ENCODE assay signal across 11 cellular contexts in genomic region chr7:131238260-131238940, GRCh38.
DNase-seq lines count a peak whose midpoint lies in the region; ATAC-seq, FAIRE-seq and TF ChIP-seq lines count a peak whose summit lies in the region.
"Had no signal": no experiment of that assay in that cellular context is flagged by ENCODE, and none has a peak within 500 bp of the region (broad histone marks: within the 10 kb centered on the region; RNA-seq: fewer than 3 reads in every experiment).

No MANE protein-coding gene starts in this region.

- no peaks in the 10 kb centered on the region for H3K79me2 ChIP-seq in PC-9 (ENCODE audit: low read depth)
- H3K79me2 ChIP-seq in endothelial cell of umbilical vein (ENCODE audit: control insufficient read depth, insufficient read depth, low read length): no peaks in the 10 kb centered on the region

- no TSS peak for BruUV-seq in PC-9 (replicated peaks; lab: Mats Ljungman, UMichigan)
- BruUV-seq in endothelial cell of umbilical vein (replicated peaks; lab: Mats Ljungman, UMichigan): no TSS peak

- no peaks in the 10 kb centered on the region for H3K9me3 ChIP-seq in PC-9 (ENCODE audit: insufficient read depth, low read depth)
- H3K9me3 ChIP-seq in endothelial cell of umbilical vein (replicated peaks; ENCODE audit: control insufficient read depth, insufficient read depth, low read length): no peaks in the 10 kb centered on the region
- H3K9me3 ChIP-seq in neutrophil: no peaks in the 10 kb centered on the region
- H3K9me3 ChIP-seq: gastroesophageal sphincter had no signal

- POLR2A ChIA-PET in PC-9 (lab: Charles Lee; ENCODE audit: unreplicated experiment): interaction anchor here (0.6 kb wide), 1 partner anchor 129 kb away, joined by 4 read pairs; no protein-coding TSS in a partner anchor
- POLR2A ChIA-PET in endothelial cell of umbilical vein (lab: Charles Lee): no interaction called here

- peak overlapping the region; percentile 70 for H3K27ac ChIP-seq in PC-9
- peak overlapping the region; percentile 75 for H3K27ac ChIP-seq in endothelial cell of umbilical vein (ENCODE audit: insufficient read depth, low read depth, low read length)
- H3K27ac ChIP-seq in neutrophil: peak overlapping the region; percentile 63
- H3K27ac ChIP-seq: gastroesophageal sphincter had no signal

- peak; percentile 88 for FAIRE-seq in endothelial cell of umbilical vein (lab: Jason Lieb, UNC)

- H3K9me2 ChIP-seq in PC-9 (ENCODE audit: insufficient read depth): no peaks in the 10 kb centered on the region

- H3K27ac Mint-ChIP-seq in nephron progenitor cell: no peak overlapping the region
- H3K27ac Mint-ChIP-seq: nephron had no signal

- H2AFZ ChIP-seq in PC-9: no peak overlapping the region
- peak overlapping the region; percentile 30 for H2AFZ ChIP-seq in endothelial cell of umbilical vein (ENCODE audit: low read depth, low read length)

- no peaks in the 10 kb centered on the region for H3K4me1 Mint-ChIP-seq in nephron progenitor cell

- intact Hi-C loops in PC-9 (cut with micrococcal nuclease; ENCODE audit: unreplicated experiment): loop anchor here (5.0 kb wide), 1 partner anchor 51 kb away; no protein-coding TSS in a partner anchor
- intact Hi-C loops in endothelial cell of umbilical vein (cut with micrococcal nuclease): loop anchor here (2.0 kb wide), 1 partner anchor 88 kb away; the partner anchor contains the start of gene MKLN1

- no peaks in the 10 kb centered on the region for H4K20me1 ChIP-seq in PC-9 (ENCODE audit: insufficient read depth)
- H4K20me1 ChIP-seq in endothelial cell of umbilical vein (replicated peaks; ENCODE audit: control insufficient read depth, extremely low read depth, insufficient read depth, low read length): no peaks in the 10 kb centered on the region

- dilution Hi-C loops in endothelial cell of umbilical vein (cut with MboI; ENCODE audit: extremely low pct_ligation_motif_present, low sequenced_read_pairs): no loop called here

- H3K4me3 Mint-ChIP-seq in nephron progenitor cell: no peak overlapping the region
- H3K4me3 Mint-ChIP-seq: nephron had no signal

- H3K27me3 Mint-ChIP-seq in nephron progenitor cell (ENCODE audit: low read depth, poor library complexity): peaks cover 5% of the 10 kb centered on the region

- H3K4me2 ChIP-seq in PC-9: peak overlapping the region; percentile 28
- H3K4me2 ChIP-seq in endothelial cell of umbilical vein (ENCODE audit: insufficient read depth, low read length): peak overlapping the region; percentile 58

- no peaks in the 10 kb centered on the region for H3K9me1 ChIP-seq in endothelial cell of umbilical vein (replicated peaks; ENCODE audit: control insufficient read depth, extremely low read depth, insufficient read depth, low read length)

- H3K27me3 ChIP-seq in PC-9 (ENCODE audit: insufficient read depth, low read depth): no peaks in the 10 kb centered on the region
- H3K27me3 ChIP-seq in endothelial cell of umbilical vein (ENCODE audit: control insufficient read depth in 2 of 2, insufficient read depth in 2 of 2, low read length in 2 of 2): no peaks in the 10 kb centered on the region
- H3K27me3 ChIP-seq in neutrophil: no peaks in the 10 kb centered on the region
- H3K27me3 ChIP-seq: gastroesophageal sphincter had no signal

- no peaks in the 10 kb centered on the region for H3K9me3 Mint-ChIP-seq in nephron progenitor cell
- H3K9me3 Mint-ChIP-seq: nephron had no signal

- CTCF ChIA-PET in PC-9 (lab: Charles Lee): no interaction called here
- CTCF ChIA-PET in endothelial cell of umbilical vein (lab: Charles Lee): interaction anchor here (0.6 to 1.3 kb wide), 2 partner anchors 15 to 17 kb away, joined by 3 read pairs; no protein-coding TSS in a partner anchor

- DNase-seq in ELR (ENCODE audit: low read depth): peak; percentile 93
- DNase-seq in PC-9: peak in 1 of 2 experiments; percentile 92
- DNase-seq in endothelial cell of umbilical vein (ENCODE audit: low read depth, low spot score): peak; percentile 65
- no peak for DNase-seq in NCI-H1048 (lab: John Stamatoyannopoulos, UW)
- DNase-seq in pons (ENCODE audit: low spot score): no peak
- DNase-seq in nephron progenitor cell: no peak
- DNase-seq: activated gamma-delta T cell had no signal

- ATAC-seq in HG03039 (IDR thresholded peaks at IDR 0.05; ENCODE audit: unreplicated experiment): no peak
- ATAC-seq: gastroesophageal sphincter had no signal

- H3K4me3 ChIP-seq in PC-9 (no peak overlapping the region), endothelial cell of umbilical vein (replicated peaks in 1 of 3; ENCODE audit: insufficient read depth in 1 of 3, low read depth in 1 of 3, low read length in 3 of 3) (no peak overlapping the region), neutrophil (ENCODE audit: low read depth in 1 of 2, low read length in 1 of 2) (no peak overlapping the region)
- H3K4me3 ChIP-seq: gastroesophageal sphincter had no signal

- TF ChIP-seq POLR2A in endothelial cell of umbilical vein (IDR thresholded peaks at IDR 0.05; ENCODE audit: low read depth, low read length): no peak

- H3K36me3 ChIP-seq in PC-9 (ENCODE audit: low read depth) (no peaks in the 10 kb centered on the region), endothelial cell of umbilical vein (ENCODE audit: control insufficient read depth in 2 of 2, extremely low read depth in 1 of 2, insufficient read depth in 2 of 2, low read length in 2 of 2) (no peaks in the 10 kb centered on the region), neutrophil (no peaks in the 10 kb centered on the region)
- H3K36me3 ChIP-seq: gastroesophageal sphincter had no signal

- peaks cover 16% of the 10 kb centered on the region for H3F3A ChIP-seq in PC-9 (ENCODE audit: insufficient read depth, low read depth)

- no peak overlapping the region for H3K9ac ChIP-seq in endothelial cell of umbilical vein (replicated peaks; ENCODE audit: extremely low read depth, insufficient read depth, low read length)

- TF ChIP-seq CTCF in PC-9 (conservative IDR thresholded peaks at IDR 0.05): no peak
- TF ChIP-seq CTCF in endothelial cell of umbilical vein (IDR thresholded peaks at IDR 0.05; ENCODE audit: extremely low read depth in 1 of 2, insufficient read depth in 1 of 2, low read depth in 1 of 2, low read length in 2 of 2): no peak
- no peak for TF ChIP-seq CTCF in neutrophil (IDR thresholded peaks at IDR 0.05)
- TF ChIP-seq CTCF in nephron progenitor cell (IDR thresholded peaks at IDR 0.05): no peak

- H3K36me3 Mint-ChIP-seq in nephron progenitor cell (ENCODE audit: low read depth): no peaks in the 10 kb centered on the region

- H3K4me1 ChIP-seq in PC-9 (replicated peaks; ENCODE audit: insufficient read depth) (peaks cover 35% of the 10 kb centered on the region), endothelial cell of umbilical vein (ENCODE audit: control insufficient read depth, extremely low read depth, insufficient read depth, low read length) (peaks cover 33% of the 10 kb centered on the region), neutrophil (ENCODE audit: control insufficient read depth in 1 of 2, insufficient read depth in 1 of 2, low read depth in 1 of 2, low read length in 1 of 2) (peaks cover 10 to 28% of the 10 kb centered on the region in 2 experiments)

TF ChIP-seq in endothelial cell of umbilical vein, 7 proteins besides CTCF, POLR2A, EP300 and RAD21:
- TF ChIP-seq POLR2AphosphoS5 (IDR thresholded peaks at IDR 0.05; ENCODE audit: insufficient read depth, low read depth, low read length) (peak; percentile 55), FOS (IDR thresholded peaks at IDR 0.05; ENCODE audit: borderline replicate concordance, insufficient read depth, low read length) (peak; percentile 75), GATA2 (IDR thresholded peaks at IDR 0.05; ENCODE audit: insufficient read depth, insufficient read length, low read depth, low read length) (no peak), MYC (IDR thresholded peaks at IDR 0.05; ENCODE audit: low read depth, low read length) (no peak), MAX (IDR thresholded peaks at IDR 0.05; ENCODE audit: insufficient read depth, insufficient read length) (no peak), JUN (IDR thresholded peaks at IDR 0.05; ENCODE audit: borderline replicate concordance, insufficient read depth, insufficient read length, low read depth) (peak; percentile 63), EZH2 (IDR thresholded peaks at IDR 0.05; ENCODE audit: borderline replicate concordance, low read depth, low read length, severe bottlenecking) (no peak)

Comparison
In these comparisons a context has a peak if more than half of its experiments do, and no peak if none do; other contexts are left out.
1. DNase-seq: peak in ELR (single experiment) and endothelial cell of umbilical vein (single experiment); none in NCI-H1048 (single experiment), pons (single experiment) and nephron progenitor cell (single experiment).
2. Peak in every context shown above with its lines, with median percentiles within 50 percentile points of each other: H3K27ac ChIP-seq.